In genomic region chr11:1882265-1883238, GRCh38 we compare ENCODE assay signal across 8 cellular contexts. TPM values are rescaled to one million over a fixed set of nuclear protein-coding genes. Genes with fewer than 3 reads are reported as not detected.
DNase-seq lines count a peak whose midpoint lies in the region; ATAC-seq, FAIRE-seq and TF ChIP-seq lines count a peak whose summit lies in the region.

No MANE protein-coding gene starts in this region.

- CTCF ChIA-PET in GM12878 (lab: Yijun Ruan, JAX): interaction anchor here (0.6 to 1.9 kb wide), 30 partner anchors 12 to 518 kb away, joined by 3 to 23 read pairs (median 4); partner anchors contain the start of genes LSP1 and TSSC4

- BruUV-seq in GM12878 (replicated peaks; lab: Mats Ljungman, UMichigan): no TSS peak

- no peak overlapping the region for H2AFZ ChIP-seq in GM12878 (ENCODE audit: control insufficient read depth, low read depth, low read length)

- H3K9ac ChIP-seq in GM12878 (ENCODE audit: control insufficient read depth, insufficient read depth, low read length): no peak overlapping the region

- RAD21 ChIA-PET in GM12878 (lab: Charles Lee; ENCODE audit: unreplicated experiment): interaction anchor here (0.6 to 2.0 kb wide), 16 partner anchors 14 to 669 kb away, joined by 3 to 10 read pairs (median 4); partner anchors contain the start of genes H19, MRPL23 and TNNI2

- no peak overlapping the region for H3K4me2 ChIP-seq in GM12878 (ENCODE audit: control insufficient read depth, insufficient read depth)

- no peak for TF ChIP-seq EP300 in GM12878 (IDR thresholded peaks at IDR 0.05; ENCODE audit: borderline replicate concordance in 1 of 2, control insufficient read depth in 1 of 2, low read depth in 2 of 2, low read length in 2 of 2)

- SMC1A ChIA-PET in GM12878 (lab: Charles Lee; ENCODE audit: uncharacterized antibody, unreplicated experiment): interaction anchor here (0.6 to 2.0 kb wide), 4 partner anchors 15 to 32 kb away, joined by 3 to 7 read pairs (median 4); partner anchors contain the start of gene LSP1

- peak; percentile 84 to 93 (median 92) for TF ChIP-seq CTCF in GM12878 (IDR thresholded peaks at IDR 0.05 in 2 of 3, conservative IDR thresholded peaks at IDR 0.05 in 1 of 3; ENCODE audit: control insufficient read depth in 2 of 3, extremely low read depth in 1 of 3, insufficient read depth in 1 of 3, low read depth in 3 of 3, low read length in 3 of 3)

- no peaks in the 10 kb centered on the region for H3K27me3 ChIP-seq in GM12878 (replicated peaks in 1 of 2; ENCODE audit: control insufficient read depth in 2 of 2, insufficient read depth in 2 of 2, low read length in 1 of 2)

- peak; percentile 73 for ATAC-seq in GM19351 (IDR thresholded peaks at IDR 0.05; ENCODE audit: unreplicated experiment)
- peak; percentile 96 for ATAC-seq in GM12878
- no peak for ATAC-seq in HG03139 (IDR thresholded peaks at IDR 0.05; ENCODE audit: unreplicated experiment)

- WGBS in GM12878 (ENCODE audit: insufficient coverage, insufficient replicate concordance, low lambda C conversion rate, missing lambda C conversion rate): 41% methylated on average over 18 of the region's 23 CpGs

- DNase-seq in AG08396 (ENCODE audit: low spot score) (peak; percentile 93), NCI-H1092 (lab: John Stamatoyannopoulos, UW) (peak; percentile 58), UCSD-AML1 (lab: John Stamatoyannopoulos, UW; ENCODE audit: unreplicated experiment) (peak; percentile 81), GM12878 (ENCODE audit: low read depth, low spot score) (no peak), iPS-NIHi11 (ENCODE audit: low spot score) (peak; percentile 100)
- peak; percentile 59 to 80 for DNase-seq in stimulated activated CD4-positive, alpha-beta T cell treated with anti-CD3 and anti-CD28 coated beads, Interleukin-12 subunit alpha, Interleukin-12 subunit beta, amount 100 ng/mL, for 24 hours (ENCODE audit: low read depth in 2 of 2)

- H3K79me2 ChIP-seq in GM12878 (ENCODE audit: control insufficient read depth, insufficient read depth, low read length): no peaks in the 10 kb centered on the region; the same call in 1 of the 2 replicates

- in situ Hi-C loops in GM12878 (cut with MboI): loop anchor here (5.0 kb wide), 1 partner anchor 35 kb away; the partner anchor contains the start of gene TNNT3

- peak; percentile 45; the same call in 1 of the 2 replicates for TF ChIP-seq POLR2A in GM12878 (IDR thresholded peaks at IDR 0.05; ENCODE audit: low read depth, low read length)

- H4K20me1 ChIP-seq in GM12878 (ENCODE audit: control insufficient read depth, insufficient read depth): peaks cover 5% of the 10 kb centered on the region; the same call in 1 of the 2 replicates

- no peaks in the 10 kb centered on the region; the same call in 1 of the 2 replicates for H3K4me1 ChIP-seq in GM12878 (ENCODE audit: control insufficient read depth, insufficient read depth, low read length)

- intact Hi-C loops in GM12878 (cut with micrococcal nuclease; ENCODE audit: unreplicated experiment): loop anchor here (2.0 kb wide), 1 partner anchor 268 kb away; no protein-coding TSS in a partner anchor

- no peak overlapping the region for H3K27ac ChIP-seq in GM12878 (ENCODE audit: control insufficient read depth, insufficient read depth)

- POLR2A ChIA-PET in GM12878 (lab: Charles Lee): interaction anchor here (0.6 kb wide), 1 partner anchor 12 kb away, joined by 3 read pairs; no protein-coding TSS in a partner anchor

- FAIRE-seq in GM12878 (lab: Jason Lieb, UNC): peak; percentile 7

- peak; percentile 68 for TF ChIP-seq RAD21 in GM12878 (IDR thresholded peaks at IDR 0.05; ENCODE audit: insufficient read depth, low read depth, low read length)

- H3K4me3 ChIP-seq in GM12878: no peak overlapping the region

- H3K36me3 ChIP-seq in GM12878 (ENCODE audit: control insufficient read depth in 2 of 2, insufficient read depth in 2 of 2, low read length in 1 of 2): peaks cover 24 to 45% of the 10 kb centered on the region in 2 experiments

- no peaks in the 10 kb centered on the region for H3K9me3 ChIP-seq in GM12878 (replicated peaks; ENCODE audit: control insufficient read depth, insufficient read depth, low read length)

RNA-seq across cellular contexts. Expression of gene PRR33, which starts 9.1 kb away (rescaled TPM):
- total RNA-seq in GM12878 (2013; cell fraction: nucleolus; rRNA removed): not detected in 2 replicates
- total RNA-seq in GM12878 (2014; rRNA removed) (not detected in 2 replicates), GM12878 (2014; rRNA removed; fragmentation: Illumina TruSeq; extraction: Trizol) (not detected in 2 replicates), GM12878 (2021) (not detected in 2 replicates)
- 3.0 TPM for polyA plus RNA-seq in GM12878 (2011; ENCODE audit: low read depth)
- polyA plus RNA-seq in GM12878 (2011; rRNA removed) (not detected in 2 replicates), GM12878 (2014; fragmentation: Illumina TruSeq; extraction: Trizol) (not detected in 2 replicates), GM12878 (2014; fragmentation: Nextera tagmentation; extraction: Ambion mirVana) (under 1 TPM in 1 of 2 experiments, not detected in 1; 0.02 TPM), GM12878 (2014; rRNA removed) (0.03 TPM in 2 replicates), GM12878 (2016; fragmentation: Nextera tagmentation; extraction: Ambion mirVana) (1 to 10 TPM in 1 of 2 experiments, under 1 TPM in 1; 0.74 to 1.0 TPM)
- 0.01 TPM in 1 of 2 replicates, not detected in the other for polyA plus RNA-seq in GM12878 (2011; cell fraction: cytosol; rRNA removed)
- polyA plus RNA-seq in GM12878 (2011; cell fraction: nucleus; rRNA removed): not detected in 2 replicates
- 6.1 and 10.8 TPM in 2 replicates for polyA plus RNA-seq in GM12878 (2012)
- polyA minus RNA-seq in GM12878 (2011; rRNA and poly(A)+ RNA removed): not detected in 2 replicates
- polyA minus RNA-seq in GM12878 (2011; cell fraction: cytosol; rRNA and poly(A)+ RNA removed): not detected in 2 replicates
- polyA minus RNA-seq in GM12878 (2011; cell fraction: nucleus; rRNA and poly(A)+ RNA removed): not detected in 2 replicates

RNA-seq across cellular contexts. Expression of gene LSP1, which starts 29.7 kb away (rescaled TPM):
- 108 and 116 TPM in 2 replicates for total RNA-seq in GM12878 (2013; cell fraction: nucleolus; rRNA removed)
- total RNA-seq in GM12878 (2014; rRNA removed) (374 and 409 TPM in 2 replicates), GM12878 (2014; rRNA removed; fragmentation: Illumina TruSeq; extraction: Trizol) (152 and 171 TPM in 2 replicates), GM12878 (2021) (478 and 488 TPM in 2 replicates)
- polyA plus RNA-seq in GM12878 (2011; ENCODE audit: low read depth): 194 TPM
- polyA plus RNA-seq in GM12878 (2011; rRNA removed) (156 and 283 TPM in 2 replicates), GM12878 (2014; fragmentation: Illumina TruSeq; extraction: Trizol) (109 and 328 TPM in 2 replicates), GM12878 (2014; fragmentation: Nextera tagmentation; extraction: Ambion mirVana) (10 to 100 TPM; 19.2 to 34.2 TPM), GM12878 (2014; rRNA removed) (411 and 535 TPM in 2 replicates), GM12878 (2016; fragmentation: Nextera tagmentation; extraction: Ambion mirVana) (100 to 1,000 TPM; 442 to 487 TPM)
- polyA plus RNA-seq in GM12878 (2011; cell fraction: cytosol; rRNA removed): 242 and 323 TPM in 2 replicates
- 182 and 199 TPM in 2 replicates for polyA plus RNA-seq in GM12878 (2011; cell fraction: nucleus; rRNA removed)
- polyA plus RNA-seq in GM12878 (2012): 365 and 472 TPM in 2 replicates
- polyA minus RNA-seq in GM12878 (2011; rRNA and poly(A)+ RNA removed): 57.7 and 106 TPM in 2 replicates
- polyA minus RNA-seq in GM12878 (2011; cell fraction: cytosol; rRNA and poly(A)+ RNA removed): 52.5 and 54.1 TPM in 2 replicates
- 14.3 and 28.3 TPM in 2 replicates for polyA minus RNA-seq in GM12878 (2011; cell fraction: nucleus; rRNA and poly(A)+ RNA removed)

RNA-seq across cellular contexts. Expression of gene TNNT3, which starts 37.0 kb away (rescaled TPM):
- 23.0 and 26.1 TPM in 2 replicates for total RNA-seq in GM12878 (2013; cell fraction: nucleolus; rRNA removed)
- total RNA-seq in GM12878 (2014; rRNA removed) (not detected in 2 replicates), GM12878 (2014; rRNA removed; fragmentation: Illumina TruSeq; extraction: Trizol) (not detected in 2 replicates), GM12878 (2021) (not detected in 2 replicates)
- 1.0 TPM for polyA plus RNA-seq in GM12878 (2011; ENCODE audit: low read depth)
- polyA plus RNA-seq in GM12878 (2011; rRNA removed) (0.39 and 0.50 TPM in 2 replicates), GM12878 (2014; fragmentation: Illumina TruSeq; extraction: Trizol) (0.40 TPM in 1 of 2 replicates, not detected in the other), GM12878 (2014; fragmentation: Nextera tagmentation; extraction: Ambion mirVana) (not detected), GM12878 (2014; rRNA removed) (not detected in 2 replicates), GM12878 (2016; fragmentation: Nextera tagmentation; extraction: Ambion mirVana) (not detected)
- polyA plus RNA-seq in GM12878 (2011; cell fraction: cytosol; rRNA removed): 0.24 and 0.27 TPM in 2 replicates
- 6.6 and 8.8 TPM in 2 replicates for polyA plus RNA-seq in GM12878 (2011; cell fraction: nucleus; rRNA removed)
- 2.7 and 2.9 TPM in 2 replicates for polyA plus RNA-seq in GM12878 (2012)
- polyA minus RNA-seq in GM12878 (2011; rRNA and poly(A)+ RNA removed): 0.29 TPM in 1 of 2 replicates, not detected in the other
- not detected in 2 replicates for polyA minus RNA-seq in GM12878 (2011; cell fraction: cytosol; rRNA and poly(A)+ RNA removed)
- 0.38 and 0.60 TPM in 2 replicates for polyA minus RNA-seq in GM12878 (2011; cell fraction: nucleus; rRNA and poly(A)+ RNA removed)

RNA-seq across cellular contexts. Expression of gene TNNI2, which starts 43.8 kb away (rescaled TPM):
- total RNA-seq in GM12878 (2013; cell fraction: nucleolus; rRNA removed): not detected in 2 replicates
- total RNA-seq in GM12878 (2014; rRNA removed) (0.76 and 0.79 TPM in 2 replicates), GM12878 (2014; rRNA removed; fragmentation: Illumina TruSeq; extraction: Trizol) (0.37 TPM in 1 of 2 replicates, not detected in the other), GM12878 (2021) (0.38 and 0.61 TPM in 2 replicates)
- polyA plus RNA-seq in GM12878 (2011; ENCODE audit: low read depth): not detected
- polyA plus RNA-seq in GM12878 (2011; rRNA removed) (0.35 TPM in 1 of 2 replicates, not detected in the other), GM12878 (2014; fragmentation: Illumina TruSeq; extraction: Trizol) (not detected in 2 replicates), GM12878 (2014; fragmentation: Nextera tagmentation; extraction: Ambion mirVana) (under 1 TPM; 0.14 to 0.33 TPM), GM12878 (2014; rRNA removed) (0.37 and 0.56 TPM in 2 replicates), GM12878 (2016; fragmentation: Nextera tagmentation; extraction: Ambion mirVana) (not detected)
- polyA plus RNA-seq in GM12878 (2011; cell fraction: cytosol; rRNA removed): 0.17 and 0.24 TPM in 2 replicates
- polyA plus RNA-seq in GM12878 (2011; cell fraction: nucleus; rRNA removed): 0.57 and 0.87 TPM in 2 replicates
- 0.72 and 0.80 TPM in 2 replicates for polyA plus RNA-seq in GM12878 (2012)
- polyA minus RNA-seq in GM12878 (2011; rRNA and poly(A)+ RNA removed): 1.1 TPM in 1 of 2 replicates, not detected in the other
- polyA minus RNA-seq in GM12878 (2011; cell fraction: cytosol; rRNA and poly(A)+ RNA removed): not detected in 2 replicates
- polyA minus RNA-seq in GM12878 (2011; cell fraction: nucleus; rRNA and poly(A)+ RNA removed): not detected in 2 replicates

RNA-seq across cellular contexts. Expression of gene SYT8, which starts 47.8 kb away (rescaled TPM):
- total RNA-seq in GM12878 (2013; cell fraction: nucleolus; rRNA removed): not detected in 2 replicates
- not detected in 2 replicates for total RNA-seq in GM12878 (2014; rRNA removed)
- total RNA-seq in GM12878 (2014; rRNA removed; fragmentation: Illumina TruSeq; extraction: Trizol): not detected in 2 replicates
- total RNA-seq in GM12878 (2021): 0.19 TPM in 1 of 2 replicates, not detected in the other
- polyA plus RNA-seq in GM12878 (2011; ENCODE audit: low read depth): 0.16 TPM
- not detected in 2 replicates for polyA plus RNA-seq in GM12878 (2011; rRNA removed)
- polyA plus RNA-seq in GM12878 (2011; cell fraction: cytosol; rRNA removed): 0.09 TPM in 1 of 2 replicates, not detected in the other
- polyA plus RNA-seq in GM12878 (2011; cell fraction: nucleus; rRNA removed): 1.3 and 1.4 TPM in 2 replicates
- 0.16 and 0.46 TPM in 2 replicates for polyA plus RNA-seq in GM12878 (2012)
- not detected in 2 replicates for polyA plus RNA-seq in GM12878 (2014; fragmentation: Illumina TruSeq; extraction: Trizol)
- not detected for polyA plus RNA-seq in GM12878 (2014; fragmentation: Nextera tagmentation; extraction: Ambion mirVana)
- polyA plus RNA-seq in GM12878 (2014; rRNA removed): 0.44 TPM in 1 of 2 replicates, not detected in the other
- not detected for polyA plus RNA-seq in GM12878 (2016; fragmentation: Nextera tagmentation; extraction: Ambion mirVana)
- polyA minus RNA-seq in GM12878 (2011; rRNA and poly(A)+ RNA removed): not detected in 2 replicates
- not detected in 2 replicates for polyA minus RNA-seq in GM12878 (2011; cell fraction: cytosol; rRNA and poly(A)+ RNA removed)
- polyA minus RNA-seq in GM12878 (2011; cell fraction: nucleus; rRNA and poly(A)+ RNA removed): 0.19 TPM in 1 of 2 replicates, not detected in the other
